34 cellular contexts compared by ENCODE assay signal in genomic region chr10:86117051-86117450, GRCh38.
"Had no signal": no experiment of that assay in that cellular context is flagged by ENCODE, and none has a peak within 500 bp of the region (broad histone marks: within the 10 kb centered on the region; RNA-seq: fewer than 3 reads in every experiment).

No MANE protein-coding gene starts in this region.

- H3K9ac ChIP-seq: SK-N-SH had no signal

- H3K4me3 Mint-ChIP-seq: activated CD4-positive, alpha-beta T cell treated with anti-CD3 and anti-CD28 coated beads, Interleukin-2, amount 10 ng/mL, durations not matched to agents 24 days and 14 days; activated CD8-positive, alpha-beta T cell treated with anti-CD3 and anti-CD28 coated beads for 36 hours; activated naive CD8-positive, alpha-beta T cell treated with anti-CD3 and anti-CD28 coated beads, Interleukin-2, amount 10 ng/mL, durations not matched to agents 7 days and 5 days; activated T-cell treated with anti-CD3 and anti-CD28 coated beads, Interleukin-2, amount 50 U/mL, for 4 hours; activated T-helper 1 cell treated with anti-CD3 and anti-CD28 coated beads, Interleukin-12 subunit alpha, Interleukin-12 subunit beta, Interleukin-2, Interleukin-4 antibody, amounts not matched to agents 30 ng/mL and 10 ng/mL and 1 ng/mL, durations not matched to agents 14 hours and 24 hours and 36 hours; central memory CD8-positive, alpha-beta T cell; T-helper 1 cell treated with Interleukin-12 subunit alpha and Interleukin-12 subunit beta and Interleukin-4 antibody, amounts not matched to agents 30 μg/mL and 1 μg/mL, for 36 hours; T-helper 2 cell treated with Interferon-gamma antibody and Interleukin-4, amounts not matched to agents 5 μg/mL and 100 μg/mL, for 36 hours had no signal

- H3K27ac ChIP-seq: ascending aorta, cardiac muscle cell, Peyer's patch, SJSA1 had no signal

- H3K9me3 Mint-ChIP-seq: activated CD4-positive, alpha-beta T cell treated with anti-CD3 and anti-CD28 coated beads, Interleukin-2, amount 10 ng/mL, durations not matched to agents 24 days and 14 days; activated CD8-positive, alpha-beta T cell treated with anti-CD3 and anti-CD28 coated beads for 36 hours; activated naive CD8-positive, alpha-beta T cell treated with anti-CD3 and anti-CD28 coated beads, Interleukin-2, amount 10 ng/mL, durations not matched to agents 7 days and 5 days; activated T-cell treated with anti-CD3 and anti-CD28 coated beads, Interleukin-2, amount 50 U/mL, for 4 hours; activated T-helper 1 cell treated with anti-CD3 and anti-CD28 coated beads, Interleukin-12 subunit alpha, Interleukin-12 subunit beta, Interleukin-2, Interleukin-4 antibody, amounts not matched to agents 30 ng/mL and 10 ng/mL and 1 ng/mL, durations not matched to agents 14 hours and 24 hours and 36 hours; central memory CD8-positive, alpha-beta T cell; T-helper 1 cell treated with Interleukin-12 subunit alpha and Interleukin-12 subunit beta and Interleukin-4 antibody, amounts not matched to agents 30 μg/mL and 1 μg/mL, for 36 hours; T-helper 2 cell treated with Interferon-gamma antibody and Interleukin-4, amounts not matched to agents 5 μg/mL and 100 μg/mL, for 36 hours had no signal

- H3K9me3 ChIP-seq: ascending aorta, Peyer's patch, SJSA1, SK-N-SH had no signal

- H3K4me2 ChIP-seq: SK-N-SH had no signal

- H3K27ac Mint-ChIP-seq: activated CD4-positive, alpha-beta T cell treated with anti-CD3 and anti-CD28 coated beads, Interleukin-2, amount 10 ng/mL, durations not matched to agents 24 days and 14 days; activated CD8-positive, alpha-beta T cell treated with anti-CD3 and anti-CD28 coated beads for 36 hours; activated naive CD8-positive, alpha-beta T cell treated with anti-CD3 and anti-CD28 coated beads, Interleukin-2, amount 10 ng/mL, durations not matched to agents 7 days and 5 days; activated T-helper 1 cell treated with anti-CD3 and anti-CD28 coated beads, Interleukin-12 subunit alpha, Interleukin-12 subunit beta, Interleukin-2, Interleukin-4 antibody, amounts not matched to agents 30 ng/mL and 10 ng/mL and 1 ng/mL, durations not matched to agents 14 hours and 24 hours and 36 hours; T-helper 1 cell treated with Interleukin-12 subunit alpha and Interleukin-12 subunit beta and Interleukin-4 antibody, amounts not matched to agents 30 μg/mL and 1 μg/mL, for 36 hours; T-helper 2 cell treated with Interferon-gamma antibody and Interleukin-4, amounts not matched to agents 5 μg/mL and 100 μg/mL, for 36 hours had no signal

- H3K4me1 Mint-ChIP-seq: activated CD4-positive, alpha-beta T cell treated with anti-CD3 and anti-CD28 coated beads, Interleukin-2, amount 10 ng/mL, durations not matched to agents 24 days and 14 days; activated naive CD8-positive, alpha-beta T cell treated with anti-CD3 and anti-CD28 coated beads, Interleukin-2, amount 10 ng/mL, durations not matched to agents 7 days and 5 days; central memory CD8-positive, alpha-beta T cell had no signal

- ATAC-seq: activated CD8-positive, alpha-beta T cell treated with anti-CD3 and anti-CD28 coated beads for 36 hours; activated T-cell treated with anti-CD3 and anti-CD28 coated beads, Interleukin-2, amount 50 U/mL, for 4 hours; PC-3 had no signal

- H3K36me3 Mint-ChIP-seq: activated naive CD8-positive, alpha-beta T cell treated with anti-CD3 and anti-CD28 coated beads, Interleukin-2, amount 10 ng/mL, durations not matched to agents 7 days and 5 days had no signal

- H3K27me3 ChIP-seq: ascending aorta, cardiac muscle cell, Peyer's patch, SJSA1 had no signal

- H3K27me3 Mint-ChIP-seq: activated CD4-positive, alpha-beta T cell treated with anti-CD3 and anti-CD28 coated beads, Interleukin-2, amount 10 ng/mL, durations not matched to agents 24 days and 14 days; activated CD8-positive, alpha-beta T cell treated with anti-CD3 and anti-CD28 coated beads for 36 hours; activated naive CD8-positive, alpha-beta T cell treated with anti-CD3 and anti-CD28 coated beads, Interleukin-2, amount 10 ng/mL, durations not matched to agents 7 days and 5 days; central memory CD8-positive, alpha-beta T cell had no signal

- H3K36me3 ChIP-seq: ascending aorta, cardiac muscle cell, Peyer's patch, SJSA1 had no signal

- H3K4me1 ChIP-seq: ascending aorta, Peyer's patch, SJSA1 had no signal

- H3K4me3 ChIP-seq: ascending aorta, cardiac muscle cell, Peyer's patch, SJSA1 had no signal

- FAIRE-seq: TTC549 had no signal

- DNase-seq: activated CD4-positive, alpha-beta T cell treated with anti-CD3 and anti-CD28 coated beads, Interleukin-2, amount 10 ng/mL, durations not matched to agents 24 days and 14 days; activated CD4-positive, alpha-beta T cell treated with anti-CD3 and anti-CD28 coated beads, Interleukin-2, amount 50 U/mL, for 4 hours; activated CD8-positive, alpha-beta memory T cell treated with anti-CD3 and anti-CD28 coated beads, Interleukin-2, amount 50 U/mL, for 4 hours; activated CD8-positive, alpha-beta T cell treated with anti-CD3 and anti-CD28 coated beads for 36 hours; activated naive CD4-positive, alpha-beta T cell; activated naive CD4-positive, alpha-beta T cell treated with anti-CD3 and anti-CD28 coated beads, Interleukin-2, amount 50 U/mL, for 16 hours; activated naive CD8-positive, alpha-beta T cell treated with anti-CD3 and anti-CD28 coated beads, Interleukin-2, amount 10 ng/mL, durations not matched to agents 7 days and 5 days; activated T-cell treated with anti-CD3 and anti-CD28 coated beads for 4 hours; activated T-cell treated with anti-CD3 and anti-CD28 coated beads, Interleukin-2, amount 50 U/mL, for 4 hours; amygdala; Karpas-422; NCI-H1048; NCI-H1105 treated with DMSO at 0.1 percent for 48 hours; NCI-H1436; NCI-H1694; NCI-H1930; NCI-H2081 treated with DMSO at 0.1 percent for 48 hours; NCI-H510A; NCI-H526; NCI-H748 treated with DMSO at 0.1 percent for 48 hours; NK-92 treated with Interleukin-12 subunit alpha and Interleukin-12 subunit beta, amount 100 ng/mL, for 24 hours; PC-3; Peyer's patch; RPMI8226; SHP77 treated with DMSO at 0.1 percent for 48 hours; SK-N-SH had no signal
